In genomic region chrX:49186125-49187027, GRCh38 we compare ENCODE assay signal across 1 cellular context.
TF ChIP-seq lines count a peak whose summit lies in the region.

A gene with protein sequence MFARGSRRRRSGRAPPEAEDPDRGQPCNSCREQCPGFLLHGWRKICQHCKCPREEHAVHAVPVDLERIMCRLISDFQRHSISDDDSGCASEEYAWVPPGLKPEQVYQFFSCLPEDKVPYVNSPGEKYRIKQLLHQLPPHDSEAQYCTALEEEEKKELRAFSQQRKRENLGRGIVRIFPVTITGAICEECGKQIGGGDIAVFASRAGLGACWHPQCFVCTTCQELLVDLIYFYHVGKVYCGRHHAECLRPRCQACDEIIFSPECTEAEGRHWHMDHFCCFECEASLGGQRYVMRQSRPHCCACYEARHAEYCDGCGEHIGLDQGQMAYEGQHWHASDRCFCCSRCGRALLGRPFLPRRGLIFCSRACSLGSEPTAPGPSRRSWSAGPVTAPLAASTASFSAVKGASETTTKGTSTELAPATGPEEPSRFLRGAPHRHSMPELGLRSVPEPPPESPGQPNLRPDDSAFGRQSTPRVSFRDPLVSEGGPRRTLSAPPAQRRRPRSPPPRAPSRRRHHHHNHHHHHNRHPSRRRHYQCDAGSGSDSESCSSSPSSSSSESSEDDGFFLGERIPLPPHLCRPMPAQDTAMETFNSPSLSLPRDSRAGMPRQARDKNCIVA (minus strand): TSS chrX:49186373. CDS start chrX:49186297, 76 bp downstream.

TF ChIP-seq in HepG2, 621 proteins besides CTCF, POLR2A, EP300 and RAD21 (continued from another document and continues in another):
- no peak for TF ChIP-seq RCOR2 (CRISPR knock-in tag; IDR thresholded peaks at IDR 0.05)
- no peak for TF ChIP-seq ZNF775 (CRISPR knock-in tag; IDR thresholded peaks at IDR 0.05; ENCODE audit: borderline replicate concordance)
- TF ChIP-seq MIER2 (CRISPR knock-in tag; IDR thresholded peaks at IDR 0.05): no peak
- peak; percentile 61; the same call in 1 of the 2 replicates for TF ChIP-seq ZFX (CRISPR knock-in tag; IDR thresholded peaks at IDR 0.05; ENCODE audit: low read depth)
- no peak for TF ChIP-seq HMGA1 (CRISPR knock-in tag; conservative IDR thresholded peaks at IDR 0.05)
- no peak for TF ChIP-seq ZFP36L1 (CRISPR knock-in tag; IDR thresholded peaks at IDR 0.05)
- 0 out of 2 replicates have a peak, but pooled peaks have one; percentile 21 for TF ChIP-seq ZNF605 (CRISPR knock-in tag; IDR thresholded peaks at IDR 0.05)
- TF ChIP-seq NR2F6 (IDR thresholded peaks at IDR 0.05): no peak
- TF ChIP-seq NR2F6 (CRISPR knock-in tag; IDR thresholded peaks at IDR 0.05): peak; percentile 57
- no peak for TF ChIP-seq SRSF4 (IDR thresholded peaks at IDR 0.05; ENCODE audit: low read depth, low read length, poor library complexity, severe bottlenecking)
- no peak for TF ChIP-seq ZNF615 (CRISPR knock-in tag; IDR thresholded peaks at IDR 0.05; ENCODE audit: borderline replicate concordance)
- peak; percentile 22; the same call in 1 of the 2 replicates for TF ChIP-seq ETV5 (CRISPR knock-in tag; IDR thresholded peaks at IDR 0.05; ENCODE audit: borderline replicate concordance)
- TF ChIP-seq, protein P1, sequence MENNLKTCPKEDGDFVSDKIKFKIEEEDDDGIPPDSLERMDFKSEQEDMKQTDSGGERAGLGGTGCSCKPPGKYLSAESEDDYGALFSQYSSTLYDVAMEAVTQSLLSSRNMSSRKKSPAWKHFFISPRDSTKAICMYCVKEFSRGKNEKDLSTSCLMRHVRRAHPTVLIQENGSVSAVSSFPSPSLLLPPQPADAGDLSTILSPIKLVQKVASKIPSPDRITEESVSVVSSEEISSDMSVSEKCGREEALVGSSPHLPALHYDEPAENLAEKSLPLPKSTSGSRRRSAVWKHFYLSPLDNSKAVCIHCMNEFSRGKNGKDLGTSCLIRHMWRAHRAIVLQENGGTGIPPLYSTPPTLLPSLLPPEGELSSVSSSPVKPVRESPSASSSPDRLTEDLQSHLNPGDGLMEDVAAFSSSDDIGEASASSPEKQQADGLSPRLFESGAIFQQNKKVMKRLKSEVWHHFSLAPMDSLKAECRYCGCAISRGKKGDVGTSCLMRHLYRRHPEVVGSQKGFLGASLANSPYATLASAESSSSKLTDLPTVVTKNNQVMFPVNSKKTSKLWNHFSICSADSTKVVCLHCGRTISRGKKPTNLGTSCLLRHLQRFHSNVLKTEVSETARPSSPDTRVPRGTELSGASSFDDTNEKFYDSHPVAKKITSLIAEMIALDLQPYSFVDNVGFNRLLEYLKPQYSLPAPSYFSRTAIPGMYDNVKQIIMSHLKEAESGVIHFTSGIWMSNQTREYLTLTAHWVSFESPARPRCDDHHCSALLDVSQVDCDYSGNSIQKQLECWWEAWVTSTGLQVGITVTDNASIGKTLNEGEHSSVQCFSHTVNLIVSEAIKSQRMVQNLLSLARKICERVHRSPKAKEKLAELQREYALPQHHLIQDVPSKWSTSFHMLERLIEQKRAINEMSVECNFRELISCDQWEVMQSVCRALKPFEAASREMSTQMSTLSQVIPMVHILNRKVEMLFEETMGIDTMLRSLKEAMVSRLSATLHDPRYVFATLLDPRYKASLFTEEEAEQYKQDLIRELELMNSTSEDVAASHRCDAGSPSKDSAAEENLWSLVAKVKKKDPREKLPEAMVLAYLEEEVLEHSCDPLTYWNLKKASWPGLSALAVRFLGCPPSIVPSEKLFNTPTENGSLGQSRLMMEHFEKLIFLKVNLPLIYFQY (CRISPR knock-in tag; IDR thresholded peaks at IDR 0.05; ENCODE audit: borderline replicate concordance): peak; percentile 98; the same call in 1 of the 2 replicates
- TF ChIP-seq SMAD1 (CRISPR knock-in tag; IDR thresholded peaks at IDR 0.05; ENCODE audit: borderline replicate concordance, low read depth): peak; percentile 50; the same call in 1 of the 2 replicates
- no peak for TF ChIP-seq GPBP1L1 (CRISPR knock-in tag; IDR thresholded peaks at IDR 0.05)
- no peak for TF ChIP-seq TEAD3 (CRISPR knock-in tag; optimal IDR thresholded peaks at IDR 0.05; ENCODE audit: borderline replicate concordance)
- TF ChIP-seq ZNF251 (CRISPR knock-in tag; IDR thresholded peaks at IDR 0.05): no peak
- no peak for TF ChIP-seq ZNF616 (CRISPR knock-in tag; IDR thresholded peaks at IDR 0.05; ENCODE audit: low read depth)
- TF ChIP-seq KDM3A (CRISPR knock-in tag; IDR thresholded peaks at IDR 0.05; ENCODE audit: low read depth): 0 out of 2 replicates have a peak, but pooled peaks have one; percentile 35
- TF ChIP-seq, protein P2, sequence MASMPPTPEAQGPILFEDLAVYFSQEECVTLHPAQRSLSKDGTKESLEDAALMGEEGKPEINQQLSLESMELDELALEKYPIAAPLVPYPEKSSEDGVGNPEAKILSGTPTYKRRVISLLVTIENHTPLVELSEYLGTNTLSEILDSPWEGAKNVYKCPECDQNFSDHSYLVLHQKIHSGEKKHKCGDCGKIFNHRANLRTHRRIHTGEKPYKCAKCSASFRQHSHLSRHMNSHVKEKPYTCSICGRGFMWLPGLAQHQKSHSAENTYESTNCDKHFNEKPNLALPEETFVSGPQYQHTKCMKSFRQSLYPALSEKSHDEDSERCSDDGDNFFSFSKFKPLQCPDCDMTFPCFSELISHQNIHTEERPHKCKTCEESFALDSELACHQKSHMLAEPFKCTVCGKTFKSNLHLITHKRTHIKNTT (CRISPR knock-in tag; IDR thresholded peaks at IDR 0.05): no peak
- 0 out of 2 replicates have a peak, but pooled peaks have one; percentile 48 for TF ChIP-seq CSRNP1 (CRISPR knock-in tag; IDR thresholded peaks at IDR 0.05)
- TF ChIP-seq ZNF513 (CRISPR knock-in tag; conservative IDR thresholded peaks at IDR 0.05): 0 out of 2 replicates have a peak, but pooled peaks have one; percentile 66
- TF ChIP-seq, protein P3, sequence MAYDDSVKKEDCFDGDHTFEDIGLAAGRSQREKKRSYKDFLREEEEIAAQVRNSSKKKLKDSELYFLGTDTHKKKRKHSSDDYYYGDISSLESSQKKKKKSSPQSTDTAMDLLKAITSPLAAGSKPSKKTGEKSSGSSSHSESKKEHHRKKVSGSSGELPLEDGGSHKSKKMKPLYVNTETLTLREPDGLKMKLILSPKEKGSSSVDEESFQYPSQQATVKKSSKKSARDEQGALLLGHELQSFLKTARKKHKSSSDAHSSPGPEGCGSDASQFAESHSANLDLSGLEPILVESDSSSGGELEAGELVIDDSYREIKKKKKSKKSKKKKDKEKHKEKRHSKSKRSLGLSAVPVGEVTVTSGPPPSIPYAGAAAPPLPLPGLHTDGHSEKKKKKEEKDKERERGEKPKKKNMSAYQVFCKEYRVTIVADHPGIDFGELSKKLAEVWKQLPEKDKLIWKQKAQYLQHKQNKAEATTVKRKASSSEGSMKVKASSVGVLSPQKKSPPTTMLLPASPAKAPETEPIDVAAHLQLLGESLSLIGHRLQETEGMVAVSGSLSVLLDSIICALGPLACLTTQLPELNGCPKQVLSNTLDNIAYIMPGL (CRISPR knock-in tag; IDR thresholded peaks at IDR 0.05; ENCODE audit: borderline replicate concordance in 1 of 2, low read depth in 1 of 2): peak; percentile 29 to 55; a peak in 3 of 4 replicates
- TF ChIP-seq THAP9 (CRISPR knock-in tag; IDR thresholded peaks at IDR 0.05; ENCODE audit: borderline replicate concordance): no peak
- TF ChIP-seq, protein P4, sequence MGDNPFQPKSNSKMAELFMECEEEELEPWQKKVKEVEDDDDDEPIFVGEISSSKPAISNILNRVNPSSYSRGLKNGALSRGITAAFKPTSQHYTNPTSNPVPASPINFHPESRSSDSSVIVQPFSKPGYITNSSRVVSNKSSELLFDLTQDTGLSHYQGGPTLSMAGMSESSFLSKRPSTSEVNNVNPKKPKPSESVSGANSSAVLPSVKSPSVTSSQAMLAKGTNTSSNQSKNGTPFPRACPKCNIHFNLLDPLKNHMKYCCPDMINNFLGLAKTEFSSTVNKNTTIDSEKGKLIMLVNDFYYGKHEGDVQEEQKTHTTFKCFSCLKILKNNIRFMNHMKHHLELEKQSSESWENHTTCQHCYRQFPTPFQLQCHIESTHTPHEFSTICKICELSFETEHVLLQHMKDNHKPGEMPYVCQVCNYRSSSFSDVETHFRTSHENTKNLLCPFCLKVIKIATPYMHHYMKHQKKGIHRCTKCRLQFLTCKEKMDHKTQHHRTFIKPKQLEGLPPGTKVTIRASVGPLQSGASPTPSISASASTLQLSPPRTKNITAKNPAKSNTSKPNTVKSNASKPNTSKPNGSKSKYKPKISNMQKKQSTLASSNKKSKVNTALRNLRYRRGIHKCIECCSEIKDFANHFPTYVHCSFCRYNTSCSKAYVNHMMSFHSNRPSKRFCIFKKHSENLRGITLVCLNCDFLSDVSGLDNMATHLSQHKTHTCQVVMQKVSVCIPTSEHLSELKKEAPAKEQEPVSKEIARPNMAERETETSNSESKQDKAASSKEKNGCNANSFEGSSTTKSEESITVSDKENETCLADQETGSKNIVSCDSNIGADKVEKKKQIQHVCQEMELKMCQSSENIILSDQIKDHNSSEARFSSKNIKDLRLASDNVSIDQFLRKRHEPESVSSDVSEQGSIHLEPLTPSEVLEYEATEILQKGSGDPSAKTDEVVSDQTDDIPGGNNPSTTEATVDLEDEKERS (CRISPR knock-in tag; IDR thresholded peaks at IDR 0.05): no peak
- TF ChIP-seq, protein P5, sequence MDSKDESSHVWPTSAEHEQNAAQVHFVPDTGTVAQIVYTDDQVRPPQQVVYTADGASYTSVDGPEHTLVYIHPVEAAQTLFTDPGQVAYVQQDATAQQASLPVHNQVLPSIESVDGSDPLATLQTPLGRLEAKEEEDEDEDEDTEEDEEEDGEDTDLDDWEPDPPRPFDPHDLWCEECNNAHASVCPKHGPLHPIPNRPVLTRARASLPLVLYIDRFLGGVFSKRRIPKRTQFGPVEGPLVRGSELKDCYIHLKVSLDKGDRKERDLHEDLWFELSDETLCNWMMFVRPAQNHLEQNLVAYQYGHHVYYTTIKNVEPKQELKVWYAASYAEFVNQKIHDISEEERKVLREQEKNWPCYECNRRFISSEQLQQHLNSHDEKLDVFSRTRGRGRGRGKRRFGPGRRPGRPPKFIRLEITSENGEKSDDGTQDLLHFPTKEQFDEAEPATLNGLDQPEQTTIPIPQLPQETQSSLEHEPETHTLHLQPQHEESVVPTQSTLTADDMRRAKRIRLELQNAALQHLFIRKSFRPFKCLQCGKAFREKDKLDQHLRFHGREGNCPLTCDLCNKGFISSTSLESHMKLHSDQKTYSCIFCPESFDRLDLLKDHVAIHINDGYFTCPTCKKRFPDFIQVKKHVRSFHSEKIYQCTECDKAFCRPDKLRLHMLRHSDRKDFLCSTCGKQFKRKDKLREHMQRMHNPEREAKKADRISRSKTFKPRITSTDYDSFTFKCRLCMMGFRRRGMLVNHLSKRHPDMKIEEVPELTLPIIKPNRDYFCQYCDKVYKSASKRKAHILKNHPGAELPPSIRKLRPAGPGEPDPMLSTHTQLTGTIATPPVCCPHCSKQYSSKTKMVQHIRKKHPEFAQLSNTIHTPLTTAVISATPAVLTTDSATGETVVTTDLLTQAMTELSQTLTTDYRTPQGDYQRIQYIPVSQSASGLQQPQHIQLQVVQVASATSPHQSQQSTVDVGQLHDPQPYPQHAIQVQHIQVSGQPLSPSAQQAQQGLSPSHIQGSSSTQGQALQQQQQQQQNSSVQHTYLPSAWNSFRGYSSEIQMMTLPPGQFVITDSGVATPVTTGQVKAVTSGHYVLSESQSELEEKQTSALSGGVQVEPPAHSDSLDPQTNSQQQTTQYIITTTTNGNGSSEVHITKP (CRISPR knock-in tag; IDR thresholded peaks at IDR 0.05; ENCODE audit: low read depth): no peak
- no peak for TF ChIP-seq RFXAP (CRISPR knock-in tag; IDR thresholded peaks at IDR 0.05; ENCODE audit: borderline replicate concordance)
- TF ChIP-seq ZNF552 (CRISPR knock-in tag; IDR thresholded peaks at IDR 0.05; ENCODE audit: borderline replicate concordance): no peak
- no peak for TF ChIP-seq ZNF253 (CRISPR knock-in tag; IDR thresholded peaks at IDR 0.05; ENCODE audit: borderline replicate concordance)
- no peak for TF ChIP-seq RORA (CRISPR knock-in tag; IDR thresholded peaks at IDR 0.05)
